ENCODE assay signal across 17 cellular contexts in the genomic region with DNA sequence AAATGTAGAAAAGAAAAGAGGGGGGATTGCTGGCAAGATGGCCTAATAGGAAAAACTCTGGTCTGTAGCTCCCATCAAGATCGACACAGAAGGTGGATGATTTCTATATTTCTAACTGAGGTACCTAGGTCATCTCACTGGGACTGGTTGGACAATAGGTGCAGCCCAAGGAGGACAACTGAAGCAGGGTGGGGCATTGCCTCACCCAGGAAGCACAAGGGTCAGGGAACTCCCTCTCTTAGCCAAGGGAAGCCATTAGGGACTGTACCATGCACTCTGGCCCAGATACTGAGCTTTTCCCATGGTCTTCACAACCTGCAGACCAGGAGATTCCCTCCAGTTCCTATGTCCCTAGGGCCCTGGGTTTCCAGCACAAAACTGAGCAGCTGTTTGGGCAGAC. TPM values are rescaled to one million over a fixed set of nuclear protein-coding genes. Genes with fewer than 3 reads are reported as not detected.
DNase-seq lines count a peak whose midpoint lies in the region; ATAC-seq and TF ChIP-seq lines count a peak whose summit lies in the region.
"Had no signal": no experiment of that assay in that cellular context is flagged by ENCODE, and none has a peak within 500 bp of the region (broad histone marks: within the 10 kb centered on the region; RNA-seq: fewer than 3 reads in every experiment).

No MANE protein-coding gene starts in this region.

- no peak overlapping the region for H3K9ac ChIP-seq in colonic mucosa (ENCODE audit: low read depth in 2 of 2, low read length in 2 of 2)

- CTCF ChIA-PET in T-cell (lab: Charles Lee) = interaction anchor here in 1 of 2 donors (0.7 kb wide), 1 partner anchor 12 kb away, joined by 3 read pairs; no protein-coding TSS in a partner anchor

- peak; percentile 22 for DNase-seq in colonic mucosa
- DNase-seq in mucosa of descending colon = peak in 2 of 3 donors; percentile 19 to 37
- peak; percentile 27 for DNase-seq in transverse colon
- DNase-seq in stimulated activated CD4-positive, alpha-beta T cell treated with anti-CD3 and anti-CD28 coated beads, Interleukin-2, amount 100 ng/mL, for 48 hours = no peak
- DNase-seq in T-cell = no peak
- no peak for DNase-seq in activated naive CD4-positive, alpha-beta T cell (lab: John Stamatoyannopoulos, UW)
- DNase-seq: C1 segment of cervical spinal cord; Calu3; CD4-positive, alpha-beta memory T cell; COR-L47; DMS53; DMS79 treated with DMSO at 0.1 percent for 48 hours; GF-D8; GOT3; H7; HCEC 1CT had no signal

- H3K9me3 ChIP-seq in colonic mucosa (no peaks in the 10 kb centered on the region), mucosa of descending colon (peaks cover 3% of the 10 kb centered on the region), transverse colon (peaks cover 5 to 14% of the 10 kb centered on the region in 2 donors)

- H3K27me3 ChIP-seq in colonic mucosa (no peaks in the 10 kb centered on the region), transverse colon (no peaks in the 10 kb centered on the region)

- TF ChIP-seq EP300 in transverse colon (IDR thresholded peaks at IDR 0.05; ENCODE audit: low read depth) = no peak

- POLR2A ChIA-PET in T-cell (lab: Charles Lee) = interaction anchor here in 1 of 2 donors (0.7 kb wide), 1 partner anchor 22 kb away, joined by 6 read pairs; no protein-coding TSS in a partner anchor

- H3K36me3 ChIP-seq in colonic mucosa = no peaks in the 10 kb centered on the region
- H3K36me3 ChIP-seq in mucosa of descending colon (ENCODE audit: low read depth) = no peaks in the 10 kb centered on the region
- no peaks in the 10 kb centered on the region for H3K36me3 ChIP-seq in transverse colon

- no peak overlapping the region for H3K27ac Mint-ChIP-seq in T-cell
- H3K27ac Mint-ChIP-seq: CD4-positive, alpha-beta memory T cell had no signal

- in situ Hi-C loops in transverse colon (cut with MboI; ENCODE audit: low pct_ligation_motif_present in 1 of 4, low pct_unique_long_range_greater_than_20kb in 1 of 4, low sequenced_read_pairs in 3 of 4) = no loop called here

- H3K4me1 ChIP-seq in colonic mucosa = no peaks in the 10 kb centered on the region
- H3K4me1 ChIP-seq in mucosa of descending colon (ENCODE audit: low read depth) = no peaks in the 10 kb centered on the region
- no peaks in the 10 kb centered on the region for H3K4me1 ChIP-seq in transverse colon

- no peak overlapping the region for H3K4me3 ChIP-seq in colonic mucosa
- H3K4me3 ChIP-seq in mucosa of descending colon = no peak overlapping the region
- no peak overlapping the region for H3K4me3 ChIP-seq in transverse colon

- H3K27me3 Mint-ChIP-seq in T-cell = peaks cover 17% of the 10 kb centered on the region in 2 donors

- H3K27ac ChIP-seq in colonic mucosa = no peak overlapping the region
- H3K27ac ChIP-seq in transverse colon = no peak overlapping the region

- H3K36me3 Mint-ChIP-seq in T-cell = no peaks in the 10 kb centered on the region

- TF ChIP-seq CTCF in colonic mucosa (IDR thresholded peaks at IDR 0.05) = no peak
- TF ChIP-seq CTCF in mucosa of descending colon (IDR thresholded peaks at IDR 0.05) = no peak
- no peak for TF ChIP-seq CTCF in transverse colon (IDR thresholded peaks at IDR 0.05)

- TF ChIP-seq POLR2A in transverse colon (IDR thresholded peaks at IDR 0.05) = no peak

- WGBS in transverse colon (ENCODE audit: low coverage in 1 of 2), 2 donors = 94 to 100% methylated on average over 1 of the region's 1 CpG

- H3K9me3 Mint-ChIP-seq in T-cell = peaks cover 13 to 19% (median 13%) of the 10 kb centered on the region in 3 donors

- H3K4me3 Mint-ChIP-seq in T-cell = no peak overlapping the region
- H3K4me3 Mint-ChIP-seq: CD4-positive, alpha-beta memory T cell had no signal

- H3K4me1 Mint-ChIP-seq in T-cell = no peaks in the 10 kb centered on the region
- H3K4me1 Mint-ChIP-seq: CD4-positive, alpha-beta memory T cell had no signal

- intact Hi-C loops in colonic mucosa (cut with DNase I) = no loop called here
- intact Hi-C loops in mucosa of descending colon (cut with DNase I, micrococcal nuclease) = no loop called here
- intact Hi-C loops in transverse colon (cut with DNase I; ENCODE audit: low total_unique reads) = no loop called here

- ATAC-seq in mucosa of descending colon = peak; percentile 65
- ATAC-seq in T-cell (replicated peaks in 1 of 4) = no peak

RNA-seq across cellular contexts. Expression of gene IGSF10, which starts 22.6 kb away (rescaled TPM):
- 1 to 10 TPM in 1 of 2 donors, under 1 TPM in 1; 0.96 to 1.5 TPM for total RNA-seq in colonic mucosa
- 1 to 10 TPM; 1.0 to 1.6 (median 1.3) TPM for total RNA-seq in mucosa of descending colon
- total RNA-seq in transverse colon = 1 to 10 TPM in 3 of 4 donors, under 1 TPM in 1; 0.37 to 5.8 (median 1.7) TPM
- total RNA-seq in T-cell = under 1 TPM in 3 of 5 donors, not detected in 2; 0.03 to 0.15 (median 0.09) TPM
- total RNA-seq: CD4-positive, alpha-beta memory T cell; Daoy had no signal

Comparison
In these comparisons a context has a peak if more than half of its experiments do, and no peak if none do; other contexts are left out.
1. DNase-seq: peak in colonic mucosa (single experiment), mucosa of descending colon (2 of 3) and transverse colon (single experiment); none in stimulated activated CD4-positive, alpha-beta T cell treated with anti-CD3 and anti-CD28 coated beads, Interleukin-2, amount 100 ng/mL, for 48 hours (0 of 2), T-cell (0 of 34) and activated naive CD4-positive, alpha-beta T cell (0 of 4).